ENCODE assay signal across 31 cellular contexts in genomic region chr11:45035440-45035839, GRCh38.
"Had no signal": no experiment of that assay in that cellular context is flagged by ENCODE, and none has a peak within 500 bp of the region (broad histone marks: within the 10 kb centered on the region; RNA-seq: fewer than 3 reads in every experiment).

No MANE protein-coding gene starts in this region.

- H3K4me3 Mint-ChIP-seq: immature natural killer cell; mesothelial cell of epicardium; naive B cell; natural killer cell; nephron progenitor cell; stimulated activated naive CD8-positive, alpha-beta T cell treated with anti-CD3 and anti-CD28 coated beads, Interleukin-15, Interleukin-2, amounts not matched to agents 100 ng/mL and 50 ng/mL, for 24 hours had no signal

- H3K9me3 Mint-ChIP-seq: natural killer cell had no signal

- H3K36me3 ChIP-seq: heart left ventricle, lower lobe of right lung, ovary, right atrium auricular region, suprapubic skin, thoracic aorta, tibial artery, upper lobe of right lung, uterus had no signal

- H3K27me3 Mint-ChIP-seq: naive B cell; stimulated activated naive CD8-positive, alpha-beta T cell treated with anti-CD3 and anti-CD28 coated beads, Interleukin-15, Interleukin-2, amounts not matched to agents 100 ng/mL and 50 ng/mL, for 24 hours had no signal

- H3K27ac Mint-ChIP-seq: immature natural killer cell; mesothelial cell of epicardium; naive B cell; natural killer cell; nephron progenitor cell; progenitor cell of endocrine pancreas; stimulated activated naive CD8-positive, alpha-beta T cell treated with anti-CD3 and anti-CD28 coated beads, Interleukin-15, Interleukin-2, amounts not matched to agents 100 ng/mL and 50 ng/mL, for 24 hours had no signal

- ATAC-seq: heart left ventricle, left colon, left ventricle myocardium superior, lower lobe of right lung, natural killer cell, sciatic nerve, upper lobe of right lung had no signal

- H3K4me1 ChIP-seq: lower lobe of right lung, right atrium auricular region, suprapubic skin, tibial artery, upper lobe of right lung, uterus had no signal

- FAIRE-seq: islet of Langerhans, kidney had no signal

- H3K27me3 ChIP-seq: heart left ventricle, ovary, right atrium auricular region, suprapubic skin, tibial artery, upper lobe of right lung, uterus had no signal

- H3K4me1 Mint-ChIP-seq: immature natural killer cell, mesothelial cell of epicardium, natural killer cell, nephron progenitor cell had no signal

- H3K4me3 ChIP-seq: heart left ventricle, lower lobe of right lung, ovary, right atrium auricular region, skin epidermis, suprapubic skin, thoracic aorta, tibial artery, upper lobe of right lung, uterus had no signal

- DNase-seq: heart left ventricle; hypothalamus; immature natural killer cell; kidney; left colon; left ventricle myocardium superior; lower lobe of right lung; mammary epithelial cell; mesendoderm; naive B cell; natural killer cell; nephron progenitor cell; ovary; stimulated activated CD4-positive, alpha-beta T cell treated with anti-CD3 and anti-CD28 coated beads, Interleukin-12 subunit alpha, Interleukin-12 subunit beta, amount 100 ng/mL, for 4 hours; stimulated activated CD4-positive, alpha-beta T cell treated with anti-CD3 and anti-CD28 coated beads, Interleukin-15, amount 100 ng/mL, for 24 hours; stimulated activated CD4-positive, alpha-beta T cell treated with anti-CD3 and anti-CD28 coated beads, Interleukin-2, amount 100 ng/mL, for 24 hours; stimulated activated CD4-positive, alpha-beta T cell treated with anti-CD3 and anti-CD28 coated beads, Interleukin-4, amount 100 ng/mL, for 1 hour; stimulated activated naive CD4-positive, alpha-beta T cell; tibial artery; trophoblast cell; upper lobe of right lung; uterus had no signal

- H3K27ac ChIP-seq: heart left ventricle, lower lobe of right lung, ovary, right atrium auricular region, skin epidermis, suprapubic skin, thoracic aorta, tibial artery, upper lobe of right lung, uterus had no signal

- H3K9me3 ChIP-seq: ovary, suprapubic skin, uterus had no signal
